ENCODE assay signal across 8 cellular contexts in genomic region chr12:67441736-67442346, GRCh38.
DNase-seq lines count a peak whose midpoint lies in the region; ATAC-seq and TF ChIP-seq lines count a peak whose summit lies in the region.

No MANE protein-coding gene starts in this region.

- H3K4me1 ChIP-seq in right lobe of liver: peaks cover 0 to 6% (median 0%) of the 10 kb centered on the region in 4 donors

- H3K27ac ChIP-seq in coronary artery (peak overlapping the region; percentile 49 to 63), right lobe of liver (no peak overlapping the region)

- POLR2A ChIA-PET in activated CD4-positive, alpha-beta T cell treated with anti-CD3 and anti-CD28 coated beads, Interleukin-2, amount 10 ng/mL, durations not matched to agents 7 days and 5 days (lab: Charles Lee): no interaction called here

- H3K27me3 ChIP-seq in right lobe of liver: no peaks in the 10 kb centered on the region

- peaks cover 2% of the 10 kb centered on the region for H3K36me3 Mint-ChIP-seq in activated CD4-positive, alpha-beta T cell treated with anti-CD3 and anti-CD28 coated beads, Interleukin-2, amount 10 ng/mL, durations not matched to agents 7 days and 5 days (ENCODE audit: low read depth)

- H3K4me3 ChIP-seq in coronary artery: peak overlapping the region; percentile 31
- H3K4me3 ChIP-seq in right lobe of liver: peak overlapping the region in 2 of 3 donors; percentile 24 to 29

- peak; percentile 68 for ATAC-seq in GM18873 (IDR thresholded peaks at IDR 0.05; ENCODE audit: low FRiP score, unreplicated experiment)
- peak; percentile 94 for ATAC-seq in HG03159 (IDR thresholded peaks at IDR 0.05; ENCODE audit: unreplicated experiment)
- ATAC-seq in right lobe of liver: peak; percentile 99 to 100 (median 99)

- peak overlapping the region; percentile 57 for H3K27ac Mint-ChIP-seq in activated CD4-positive, alpha-beta T cell treated with anti-CD3 and anti-CD28 coated beads, Interleukin-2, amount 10 ng/mL, durations not matched to agents 7 days and 5 days

- peaks cover 9% of the 10 kb centered on the region for H3K4me1 Mint-ChIP-seq in activated CD4-positive, alpha-beta T cell treated with anti-CD3 and anti-CD28 coated beads, Interleukin-2, amount 10 ng/mL, durations not matched to agents 7 days and 5 days

- intact Hi-C loops in right lobe of liver (cut with DNase I): loop anchor here in 1 of 2 donors (10.0 kb wide), 1 partner anchor 87 kb away; no protein-coding TSS in a partner anchor

- TF ChIP-seq POLR2A in right lobe of liver (IDR thresholded peaks at IDR 0.05): no peak

- CTCF ChIA-PET in activated CD4-positive, alpha-beta T cell treated with anti-CD3 and anti-CD28 coated beads, Interleukin-2, amount 10 ng/mL, durations not matched to agents 7 days and 5 days (lab: Charles Lee): interaction anchor here (1.0 kb wide), 1 partner anchor 16 kb away, joined by 3 read pairs; no protein-coding TSS in a partner anchor

- H3K9me3 Mint-ChIP-seq in activated CD4-positive, alpha-beta T cell treated with anti-CD3 and anti-CD28 coated beads, Interleukin-2, amount 10 ng/mL, durations not matched to agents 7 days and 5 days: no peaks in the 10 kb centered on the region

- no peaks in the 10 kb centered on the region for H3K36me3 ChIP-seq in right lobe of liver

- WGBS in right lobe of liver (ENCODE audit: insufficient coverage, low coverage, low lambda C conversion rate, missing lambda C conversion rate): 7% methylated on average over 12 of the region's 12 CpGs

- peaks cover 5% of the 10 kb centered on the region for H3K27me3 Mint-ChIP-seq in activated CD4-positive, alpha-beta T cell treated with anti-CD3 and anti-CD28 coated beads, Interleukin-2, amount 10 ng/mL, durations not matched to agents 7 days and 5 days

- H3K4me3 Mint-ChIP-seq in activated CD4-positive, alpha-beta T cell treated with anti-CD3 and anti-CD28 coated beads, Interleukin-2, amount 10 ng/mL, durations not matched to agents 7 days and 5 days: no peak overlapping the region

- no peaks in the 10 kb centered on the region for H3K9me3 ChIP-seq in right lobe of liver

- TF ChIP-seq CTCF in coronary artery (IDR thresholded peaks at IDR 0.05) (peak; percentile 78), right lobe of liver (IDR thresholded peaks at IDR 0.05) (peak; percentile 70 to 87 (median 84))

- peak; percentile 69 for DNase-seq in AG08396 (ENCODE audit: low spot score)
- peak; percentile 72 for DNase-seq in NCI-H345 treated with DMSO at 0.1 percent for 48 hours (lab: John Stamatoyannopoulos, UW; ENCODE audit: unreplicated experiment)
- DNase-seq in activated CD4-positive, alpha-beta T cell treated with anti-CD3 and anti-CD28 coated beads, Interleukin-2, amount 10 ng/mL, durations not matched to agents 7 days and 5 days: peak; percentile 83
- DNase-seq in coronary artery (ENCODE audit: low spot score): peak; percentile 88
- peak; percentile 86 to 92 (median 88) for DNase-seq in right lobe of liver
- DNase-seq in stimulated activated CD4-positive, alpha-beta T cell treated with anti-CD3 and anti-CD28 coated beads, TNF-alpha, amount 100 ng/mL, for 24 hours (ENCODE audit: low read depth in 3 of 3): peak; percentile 37 to 75 (median 55)

Comparison
In these comparisons a context has a peak if more than half of its experiments do, and no peak if none do; other contexts are left out.
1. H3K27ac ChIP-seq: peak in coronary artery (2 of 2); none in right lobe of liver (0 of 3).
2. Peak in every context shown above with its lines, with median percentiles within 50 percentile points of each other: DNase-seq and ATAC-seq.